17 cellular contexts compared by ENCODE assay signal in the genomic region with DNA sequence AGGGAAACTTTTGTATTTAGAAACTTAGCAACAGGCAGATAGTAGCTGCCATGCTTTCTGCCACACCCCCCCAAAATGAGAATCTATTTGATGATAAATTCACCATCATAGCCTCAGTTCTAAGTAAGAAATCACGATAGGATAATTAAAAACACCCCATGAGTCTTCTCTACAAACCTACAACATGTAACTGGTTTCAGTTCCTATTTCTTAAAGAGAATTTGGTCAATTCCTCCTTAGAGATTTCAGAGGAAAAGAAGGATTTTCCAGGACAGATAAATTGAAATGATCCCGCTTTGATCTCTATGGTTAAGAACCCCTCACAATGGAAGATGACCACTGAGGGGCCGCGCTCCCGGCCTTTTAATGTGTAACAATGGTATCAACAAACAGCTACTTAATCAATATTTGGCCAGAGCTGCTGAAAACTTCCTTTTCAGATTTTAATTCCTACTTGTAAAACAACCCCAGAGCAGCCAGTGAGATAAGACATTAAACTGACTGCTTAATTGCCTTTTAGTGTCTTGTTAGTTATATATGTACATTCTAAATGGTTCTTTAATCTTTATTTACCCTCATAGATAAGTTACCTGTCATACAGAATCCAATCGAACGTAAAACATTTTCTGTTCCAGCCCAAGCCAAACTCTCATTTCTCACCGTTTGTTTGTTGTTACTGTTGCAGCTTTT. TPM values are rescaled to one million over a fixed set of nuclear protein-coding genes. Genes with fewer than 3 reads are reported as not detected.
"Had no signal": no experiment of that assay in that cellular context is flagged by ENCODE, and none has a peak within 500 bp of the region (broad histone marks: within the 10 kb centered on the region; RNA-seq: fewer than 3 reads in every experiment).

No MANE protein-coding gene starts in this region.

- ATAC-seq: activated CD4-positive, CD25-positive, alpha-beta regulatory T cell treated with anti-CD3 and anti-CD28 coated beads, Interleukin-2, amount 50 U/mL, for 24 hours; activated T-helper 17 cell treated with anti-CD3 and anti-CD28 coated beads, Interleukin-2, amount 50 U/mL, for 72 hours; left lobe of liver had no signal

- H3K4me3 ChIP-seq: ascending aorta, tibial artery, uterus had no signal

- H3K9me3 ChIP-seq: ascending aorta, neutrophil, tibial artery, uterus had no signal

- H3K36me3 ChIP-seq: ascending aorta, neutrophil, tibial artery, uterus had no signal

- H3K9ac ChIP-seq: parathyroid adenoma had no signal

- DNase-seq: activated CD4-positive, alpha-beta T cell treated with anti-CD3 and anti-CD28 coated beads, Interleukin-2, amount 50 U/mL, for 1 hour; activated naive CD4-positive, alpha-beta T cell treated with Interleukin-2 at 50 U/mL for 16 hours; caudate nucleus; foreskin fibroblast; stimulated activated CD4-positive, alpha-beta T cell treated with anti-CD3 and anti-CD28 coated beads, Interleukin-4, amount 100 ng/mL, for 1 hour; stimulated activated naive CD4-positive, alpha-beta T cell; tibial artery; uterus had no signal

- H3K4me1 ChIP-seq: parathyroid adenoma, uterus had no signal

- H3K27ac ChIP-seq: ascending aorta, neutrophil, parathyroid adenoma, tibial artery, uterus had no signal

RNA-seq across cellular contexts. Expression of a gene that starts 10.1 kb away (rescaled TPM):
- total RNA-seq: activated CD8-positive, alpha-beta memory T cell treated with anti-CD3 and anti-CD28 coated beads for 36 hours; activated T-helper 17 cell treated with anti-CD3 and anti-CD28 coated beads, Interleukin-2, amount 50 U/mL, for 72 hours; ascending aorta; left lobe of liver; lung microvascular endothelial cell; renal cortical epithelial cell; uterus had no signal
